In the genomic region with DNA sequence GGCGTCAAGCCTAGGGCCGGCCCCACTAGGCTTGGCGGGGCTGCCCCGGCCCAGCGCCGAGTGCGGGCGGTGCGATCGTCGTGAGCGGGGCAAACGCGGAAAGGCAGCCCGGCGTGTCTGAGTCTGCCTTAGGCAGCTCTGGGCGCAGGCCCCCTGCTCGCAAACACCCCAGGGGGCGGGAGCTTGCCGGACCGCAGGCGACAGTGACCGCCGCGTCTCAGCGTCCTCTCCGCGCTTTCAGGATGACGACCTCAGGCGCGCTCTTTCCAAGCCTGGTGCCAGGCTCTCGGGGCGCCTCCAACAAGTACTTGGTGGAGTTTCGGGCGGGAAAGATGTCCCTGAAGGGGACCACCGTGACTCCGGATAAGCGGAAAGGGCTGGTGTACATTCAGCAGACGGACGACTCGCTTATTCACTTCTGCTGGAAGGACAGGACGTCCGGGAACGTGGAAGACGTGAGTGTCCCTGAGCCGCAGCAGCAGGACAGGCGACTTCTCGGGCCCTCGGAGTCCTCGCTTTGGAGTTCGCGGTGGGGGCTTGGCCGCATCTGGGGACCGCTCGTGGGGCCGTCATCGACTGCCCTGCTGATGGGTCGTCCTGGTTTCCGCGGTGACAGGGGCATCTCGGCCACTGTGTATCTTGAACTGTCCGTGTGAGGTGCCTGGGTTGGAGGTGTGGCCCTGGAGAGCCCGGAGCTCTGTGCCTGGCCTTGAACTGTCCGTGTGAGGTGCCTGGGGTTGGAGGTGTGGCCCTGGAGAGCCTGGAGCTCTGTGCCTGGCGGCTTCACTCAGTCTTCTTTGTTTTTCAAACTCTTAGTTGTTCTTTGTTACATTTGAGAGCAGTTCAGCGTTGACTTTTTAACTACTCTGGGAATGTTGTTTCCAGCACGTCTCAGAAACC, we compare ENCODE assay signal across 8 cellular contexts. TPM values are rescaled to one million over a fixed set of nuclear protein-coding genes. Genes with fewer than 3 reads are reported as not detected.
A peak's percentile ranks its signal among the peaks of the same experiment; 100 is the strongest.
DNase-seq lines count a peak whose midpoint lies in the region; ATAC-seq and TF ChIP-seq lines count a peak whose summit lies in the region.

No MANE protein-coding gene starts in this region.

- TF ChIP-seq EP300 in suprapubic skin (IDR thresholded peaks at IDR 0.05): no peak

- peaks cover 3% of the 10 kb centered on the region for H3K27me3 Mint-ChIP-seq in brain

- no peak for TF ChIP-seq POLR2A in suprapubic skin (IDR thresholded peaks at IDR 0.05)

- H3K4me1 ChIP-seq in MM.1S (ENCODE audit: low read length) (peaks cover 9% of the 10 kb centered on the region), suprapubic skin (peaks cover 55% of the 10 kb centered on the region)

- peak overlapping the region; percentile 91 for H3K9ac ChIP-seq in MM.1S (ENCODE audit: low read length)

- H3K27ac ChIP-seq in MM.1S (ENCODE audit: low read length): peak overlapping the region; percentile 56
- H3K27ac ChIP-seq in suprapubic skin: peak overlapping the region; percentile 98

- H3K4me3 ChIP-seq in AG04449 (ENCODE audit: low read depth, low read length) (peak overlapping the region; percentile 81), MM.1S (ENCODE audit: low read length) (peak overlapping the region; percentile 85), suprapubic skin (peak overlapping the region; percentile 96)

- POLR2A ChIA-PET in AG04449 (lab: Yijun Ruan, JAX): interaction anchor here (0.7 kb wide), 1 partner anchor 9 kb away, joined by 3 read pairs; no protein-coding TSS in a partner anchor

- DNase-seq in AG04449 (ENCODE audit: low read depth, low spot score): no peak
- peak; percentile 26 for DNase-seq in MM.1S
- DNase-seq in left colon: peak in 1 of 2 donors; percentile 44
- no peak for DNase-seq in suprapubic skin (ENCODE audit: low spot score in 2 of 2)
- no peak for DNase-seq in DMS79 treated with DMSO at 0.1 percent for 48 hours (lab: John Stamatoyannopoulos, UW)

- no peaks in the 10 kb centered on the region for H3K27me3 ChIP-seq in MM.1S (replicated peaks; ENCODE audit: insufficient read depth, low read length)
- H3K27me3 ChIP-seq in suprapubic skin: no peaks in the 10 kb centered on the region

- peaks cover 30% of the 10 kb centered on the region for H4K20me1 ChIP-seq in MM.1S (ENCODE audit: insufficient read depth, low read length)

- intact Hi-C loops in left colon (cut with DNase I, micrococcal nuclease): loop anchor here (10.0 kb wide), 1 partner anchor 81 kb away; the partner anchor contains the start of gene RPS21 (in 2 of the 2)

- H3K4me3 Mint-ChIP-seq in brain: peak overlapping the region; percentile 91 to 94 (median 92)

- H3K36me3 ChIP-seq in MM.1S (replicated peaks; ENCODE audit: insufficient read depth, low read length): peaks cover 15% of the 10 kb centered on the region
- H3K36me3 ChIP-seq in suprapubic skin: peaks cover 27% of the 10 kb centered on the region

- H3K9me3 Mint-ChIP-seq in brain: peaks cover 0 to 3% (median 0%) of the 10 kb centered on the region in 5 experiments

- H3K27ac Mint-ChIP-seq in brain: peak overlapping the region; percentile 53 to 95 (median 89)

- peaks cover 11% of the 10 kb centered on the region; the same call in 1 of the 2 replicates for H3F3A ChIP-seq in MM.1S (ENCODE audit: insufficient read depth, low read length)

- peaks cover 11% of the 10 kb centered on the region for H3K36me3 Mint-ChIP-seq in brain

- ATAC-seq in GM18909 (IDR thresholded peaks at IDR 0.05; ENCODE audit: poor library complexity, unreplicated experiment): peak; percentile 9
- ATAC-seq in left colon: peak; percentile 10
- ATAC-seq in GM21786 (IDR thresholded peaks at IDR 0.05; ENCODE audit: unreplicated experiment): no peak

- no peak for TF ChIP-seq CTCF in AG04449 (IDR thresholded peaks at IDR 0.05; ENCODE audit: insufficient read depth, low read length, missing control alignments)
- TF ChIP-seq CTCF in MM.1S (IDR thresholded peaks at IDR 0.05; ENCODE audit: low read length): no peak
- TF ChIP-seq CTCF in brain (conservative IDR thresholded peaks at IDR 0.05): no peak
- TF ChIP-seq CTCF in suprapubic skin (IDR thresholded peaks at IDR 0.05): no peak

- CTCF ChIA-PET in AG04449 (lab: Yijun Ruan, JAX): interaction anchor here (1.2 to 5.9 kb wide), 5 partner anchors 11 to 82 kb away, joined by 3 to 115 read pairs (median 5); no protein-coding TSS in a partner anchor

- peaks cover 29% of the 10 kb centered on the region for H3K4me1 Mint-ChIP-seq in brain

- H2AFZ ChIP-seq in MM.1S (ENCODE audit: low read length): no peak overlapping the region

- peak overlapping the region; percentile 95 for H3K4me2 ChIP-seq in MM.1S (ENCODE audit: low read depth, low read length)

- H3K79me2 ChIP-seq in MM.1S (ENCODE audit: low read length): peaks cover 50% of the 10 kb centered on the region

- H3K9me3 ChIP-seq in MM.1S (replicated peaks; ENCODE audit: insufficient read depth, low read length) (no peaks in the 10 kb centered on the region), suprapubic skin (no peaks in the 10 kb centered on the region)

- WGBS in suprapubic skin: 2% methylated on average over 31 of the region's 67 CpGs

- H3K9me2 ChIP-seq in MM.1S (replicated peaks; ENCODE audit: insufficient read depth, low read length): no peaks in the 10 kb centered on the region

RNA-seq across cellular contexts. Expression of gene ADRM1, which starts 0.8 kb away (rescaled TPM):
- 170 TPM for polyA plus RNA-seq in brain (ENCODE audit: insufficient read depth, low read depth, low replicate concordance)
- total RNA-seq in left colon (10 to 100 TPM; 67.2 to 73.1 TPM), suprapubic skin (100 to 1,000 TPM in 3 of 4 donors, 10 to 100 TPM in 1; 84.7 to 155 (median 146) TPM)
